Comparison of ENCODE assay signal across 30 cellular contexts in genomic region chr7:46725838-46726237, GRCh38.
DNase-seq lines count a peak whose midpoint lies in the region; ATAC-seq and TF ChIP-seq lines count a peak whose summit lies in the region.
"Had no signal": no experiment of that assay in that cellular context is flagged by ENCODE, and none has a peak within 500 bp of the region (broad histone marks: within the 10 kb centered on the region; RNA-seq: fewer than 3 reads in every experiment).

No MANE protein-coding gene starts in this region.

- H3K9me3 ChIP-seq in mammary epithelial cell (replicated peaks; ENCODE audit: insufficient read depth, low read length) (no peaks in the 10 kb centered on the region), fibroblast of lung (ENCODE audit: control insufficient read depth, insufficient read depth, low read depth, low read length) (no peaks in the 10 kb centered on the region)
- H3K9me3 ChIP-seq: Caco-2, Peyer's patch had no signal

- no peaks in the 10 kb centered on the region for H3K4me1 ChIP-seq in mammary epithelial cell (ENCODE audit: insufficient read depth, low read length)
- no peaks in the 10 kb centered on the region for H3K4me1 ChIP-seq in fibroblast of lung (ENCODE audit: control insufficient read depth, extremely low read depth, insufficient read depth, low read length)
- H3K4me1 ChIP-seq: Caco-2, Peyer's patch, upper lobe of left lung had no signal

- no peaks in the 10 kb centered on the region for H3K36me3 ChIP-seq in mammary epithelial cell (ENCODE audit: insufficient read depth, low read length)
- H3K36me3 ChIP-seq in fibroblast of lung (ENCODE audit: control insufficient read depth, insufficient read depth, low read length) = no peaks in the 10 kb centered on the region
- H3K36me3 ChIP-seq: cardiac muscle cell, Peyer's patch, upper lobe of left lung had no signal

- peak overlapping the region; percentile 73 for H3K27ac Mint-ChIP-seq in MCF 10A (ENCODE audit: low read depth, unreplicated experiment)
- no peak overlapping the region for H3K27ac Mint-ChIP-seq in activated CD8-positive, alpha-beta T cell treated with anti-CD3 and anti-CD28 coated beads, Interleukin-2, amount 10 ng/mL, durations not matched to agents 7 days and 5 days
- H3K27ac Mint-ChIP-seq: activated CD4-positive, alpha-beta T cell treated with anti-CD3 and anti-CD28 coated beads for 36 hours; activated T-helper 2 cell treated with anti-CD3 and anti-CD28 coated beads, Interferon-gamma antibody, Interleukin-2, Interleukin-4, amounts not matched to agents 10 μg/mL and 5 μg/mL and 100 μg/mL, durations not matched to agents 14 hours and 24 hours and 36 hours; CD14-positive monocyte; immature natural killer cell; memory B cell; nephron; stimulated activated memory B cell treated with anti-CD40 and anti-IgM and Interleukin-4, amounts not matched to agents 10 μg/mL and 1 μg/mL and 100 μg/mL, for 72 hours had no signal

- peak; percentile 63 for DNase-seq in MCF 10A (ENCODE audit: unreplicated experiment)
- no peak for DNase-seq in mammary epithelial cell
- peak; percentile 39 for DNase-seq in amniotic epithelial cell (ENCODE audit: low read depth)
- peak; percentile 38 to 42 for DNase-seq in fibroblast of lung (ENCODE audit: low read depth in 2 of 2)
- DNase-seq in NOMO-1 treated with DMSO at 0.1 percent for 48 hours (lab: John Stamatoyannopoulos, UW; ENCODE audit: unreplicated experiment) = no peak
- no peak for DNase-seq in activated CD8-positive, alpha-beta T cell treated with anti-CD3 and anti-CD28 coated beads, Interleukin-2, amount 10 ng/mL, durations not matched to agents 7 days and 5 days
- no peak for DNase-seq in substantia nigra (lab: John Stamatoyannopoulos, UW)
- DNase-seq: activated CD4-positive, alpha-beta T cell treated with anti-CD3 and anti-CD28 coated beads for 36 hours; activated naive CD4-positive, alpha-beta T cell treated with anti-CD3 and anti-CD28 coated beads, Interleukin-2, amount 50 U/mL, for 16 hours; amygdala; Caco-2; DMS79; immature natural killer cell; NCI-H2107; NCI-H345; Peyer's patch; SW 1271; upper lobe of left lung had no signal

- H3K27ac ChIP-seq in mammary epithelial cell (ENCODE audit: insufficient read depth, low read depth, low read length) (no peak overlapping the region), fibroblast of lung (ENCODE audit: insufficient read depth, low read length) (no peak overlapping the region), substantia nigra (ENCODE audit: low read depth, low read length, poor library complexity, severe bottlenecking) (no peak overlapping the region)
- H3K27ac ChIP-seq: 22Rv1, cardiac muscle cell, coronary artery, HL-60, Peyer's patch, skin epidermis, upper lobe of left lung had no signal

- BruUV-seq in MCF 10A (replicated peaks; lab: Mats Ljungman, UMichigan) (no TSS peak), mammary epithelial cell (replicated peaks; lab: Mats Ljungman, UMichigan) (no TSS peak)

- H3K4me1 Mint-ChIP-seq in MCF 10A (ENCODE audit: insufficient read depth, unreplicated experiment) = peaks cover 15% of the 10 kb centered on the region
- H3K4me1 Mint-ChIP-seq in activated CD8-positive, alpha-beta T cell treated with anti-CD3 and anti-CD28 coated beads, Interleukin-2, amount 10 ng/mL, durations not matched to agents 7 days and 5 days (ENCODE audit: low read depth) = no peaks in the 10 kb centered on the region
- H3K4me1 Mint-ChIP-seq: activated CD4-positive, alpha-beta T cell treated with anti-CD3 and anti-CD28 coated beads for 36 hours; CD14-positive monocyte; immature natural killer cell; memory B cell; nephron; stimulated activated memory B cell treated with anti-CD40 and anti-IgM and Interleukin-4, amounts not matched to agents 10 μg/mL and 1 μg/mL and 100 μg/mL, for 72 hours had no signal

- H3K36me3 Mint-ChIP-seq in MCF 10A (ENCODE audit: insufficient read depth, unreplicated experiment) = no peaks in the 10 kb centered on the region
- H3K36me3 Mint-ChIP-seq in activated CD8-positive, alpha-beta T cell treated with anti-CD3 and anti-CD28 coated beads, Interleukin-2, amount 10 ng/mL, durations not matched to agents 7 days and 5 days (ENCODE audit: low read depth) = no peaks in the 10 kb centered on the region
- H3K36me3 Mint-ChIP-seq: CD14-positive monocyte; immature natural killer cell; memory B cell; stimulated activated memory B cell treated with anti-CD40 and anti-IgM and Interleukin-4, amounts not matched to agents 10 μg/mL and 1 μg/mL and 100 μg/mL, for 72 hours had no signal

- in situ Hi-C loops in mammary epithelial cell (cut with MboI; ENCODE audit: low sequenced_read_pairs in 2 of 2) = no loop called here

- TF ChIP-seq CTCF in MCF 10A (IDR thresholded peaks at IDR 0.05; ENCODE audit: unreplicated experiment) = no peak
- TF ChIP-seq CTCF in mammary epithelial cell (conservative IDR thresholded peaks at IDR 0.05 in 1 of 2, IDR thresholded peaks at IDR 0.05 in 1 of 2; ENCODE audit: extremely low read depth in 1 of 2, insufficient read depth in 1 of 2, low read depth in 1 of 2, low read length in 2 of 2) = no peak
- no peak for TF ChIP-seq CTCF in fibroblast of lung (conservative IDR thresholded peaks at IDR 0.05 in 1 of 2, IDR thresholded peaks at IDR 0.05 in 1 of 2; ENCODE audit: low read depth in 1 of 2, low read length in 2 of 2)

- dilution Hi-C loops in mammary epithelial cell (cut with HindIII; ENCODE audit: low sequenced_read_pairs) = no loop called here

- no peak overlapping the region for H3K4me2 ChIP-seq in mammary epithelial cell (ENCODE audit: insufficient read depth, low read depth, low read length)
- H3K4me2 ChIP-seq in fibroblast of lung (ENCODE audit: extremely low read depth, insufficient read depth, low read length) = no peak overlapping the region

- H3K4me3 Mint-ChIP-seq in MCF 10A (ENCODE audit: unreplicated experiment) = no peak overlapping the region
- no peak overlapping the region for H3K4me3 Mint-ChIP-seq in activated CD8-positive, alpha-beta T cell treated with anti-CD3 and anti-CD28 coated beads, Interleukin-2, amount 10 ng/mL, durations not matched to agents 7 days and 5 days
- H3K4me3 Mint-ChIP-seq: activated CD4-positive, alpha-beta T cell treated with anti-CD3 and anti-CD28 coated beads for 36 hours; CD14-positive monocyte; immature natural killer cell; memory B cell; nephron; stimulated activated memory B cell treated with anti-CD40 and anti-IgM and Interleukin-4, amounts not matched to agents 10 μg/mL and 1 μg/mL and 100 μg/mL, for 72 hours had no signal

- H3K27me3 ChIP-seq in mammary epithelial cell (ENCODE audit: insufficient read depth, low read length) (no peaks in the 10 kb centered on the region), fibroblast of lung (ENCODE audit: control insufficient read depth, insufficient read depth, low read length) (no peaks in the 10 kb centered on the region)
- H3K27me3 ChIP-seq: cardiac muscle cell, Peyer's patch, upper lobe of left lung had no signal

- intact Hi-C loops in MCF 10A (cut with micrococcal nuclease) (no loop called here), mammary epithelial cell (cut with micrococcal nuclease) (no loop called here)

- H3K79me2 ChIP-seq in mammary epithelial cell (ENCODE audit: insufficient read depth, low read length) = no peaks in the 10 kb centered on the region
- no peaks in the 10 kb centered on the region for H3K79me2 ChIP-seq in fibroblast of lung (ENCODE audit: control insufficient read depth, insufficient read depth, low read length)

- H4K20me1 ChIP-seq in mammary epithelial cell (ENCODE audit: insufficient read depth, low read length) (no peaks in the 10 kb centered on the region), fibroblast of lung (ENCODE audit: control insufficient read depth, extremely low read depth, insufficient read depth, low read length) (no peaks in the 10 kb centered on the region)

- peaks cover 22% of the 10 kb centered on the region for H3K9me3 Mint-ChIP-seq in MCF 10A (ENCODE audit: unreplicated experiment)
- H3K9me3 Mint-ChIP-seq in activated CD8-positive, alpha-beta T cell treated with anti-CD3 and anti-CD28 coated beads, Interleukin-2, amount 10 ng/mL, durations not matched to agents 7 days and 5 days (ENCODE audit: insufficient read depth) = no peaks in the 10 kb centered on the region

- H3K27me3 Mint-ChIP-seq in MCF 10A (ENCODE audit: insufficient read depth, unreplicated experiment) = no peaks in the 10 kb centered on the region
- H3K27me3 Mint-ChIP-seq in activated CD8-positive, alpha-beta T cell treated with anti-CD3 and anti-CD28 coated beads, Interleukin-2, amount 10 ng/mL, durations not matched to agents 7 days and 5 days (ENCODE audit: low read depth) = no peaks in the 10 kb centered on the region
- H3K27me3 Mint-ChIP-seq: activated CD4-positive, alpha-beta T cell treated with anti-CD3 and anti-CD28 coated beads for 36 hours; memory B cell; stimulated activated memory B cell treated with anti-CD40 and anti-IgM and Interleukin-4, amounts not matched to agents 10 μg/mL and 1 μg/mL and 100 μg/mL, for 72 hours had no signal

- H3K4me3 ChIP-seq in mammary epithelial cell (replicated peaks in 1 of 3; ENCODE audit: insufficient read depth in 1 of 3, low read depth in 2 of 3, low read length in 3 of 3) (no peak overlapping the region), fibroblast of lung (replicated peaks in 1 of 4; ENCODE audit: control extremely low read depth in 1 of 4, insufficient read depth in 1 of 4, low read depth in 3 of 4, low read length in 4 of 4) (no peak overlapping the region)
- H3K4me3 ChIP-seq: cardiac muscle cell, coronary artery, Peyer's patch, skin epidermis, upper lobe of left lung had no signal

- ATAC-seq in activated CD8-positive, alpha-beta T cell treated with anti-CD3 and anti-CD28 coated beads, Interleukin-2, amount 10 ng/mL, durations not matched to agents 7 days and 5 days = no peak
- ATAC-seq in HG02623 (IDR thresholded peaks at IDR 0.05; ENCODE audit: unreplicated experiment) = no peak
- ATAC-seq: activated CD4-positive, alpha-beta T cell treated with anti-CD3 and anti-CD28 coated beads for 36 hours; esophagus mucosa; stimulated activated memory B cell treated with anti-CD40 and anti-IgM and Interleukin-4, amounts not matched to agents 10 μg/mL and 1 μg/mL and 100 μg/mL, for 72 hours had no signal

- H2AFZ ChIP-seq in mammary epithelial cell (ENCODE audit: low read depth, low read length) = no peak overlapping the region
- H2AFZ ChIP-seq in fibroblast of lung (ENCODE audit: low read length) = no peak overlapping the region

- CTCF ChIA-PET in MCF 10A (lab: Yijun Ruan, JAX) (no interaction called here), mammary epithelial cell (lab: Charles Lee; ENCODE audit: low non-redundant PET) (no interaction called here)
- CTCF ChIA-PET in activated CD8-positive, alpha-beta T cell treated with anti-CD3 and anti-CD28 coated beads, Interleukin-2, amount 10 ng/mL, durations not matched to agents 7 days and 5 days (lab: Charles Lee) = interaction anchor here (0.5 kb wide), 1 partner anchor 1760 kb away, joined by 3 read pairs; no protein-coding TSS in a partner anchor

- H3K9ac ChIP-seq in mammary epithelial cell (ENCODE audit: insufficient read depth, low read length) = no peak overlapping the region
- no peak overlapping the region for H3K9ac ChIP-seq in fibroblast of lung (ENCODE audit: insufficient read depth, low read length)

- POLR2A ChIA-PET in MCF 10A (lab: Yijun Ruan, JAX) = interaction anchor here (0.6 to 1.0 kb wide), 3 partner anchors 11 to 382 kb away, joined by 3 to 5 read pairs (median 3); no protein-coding TSS in a partner anchor
- POLR2A ChIA-PET in activated CD8-positive, alpha-beta T cell treated with anti-CD3 and anti-CD28 coated beads, Interleukin-2, amount 10 ng/mL, durations not matched to agents 7 days and 5 days (lab: Charles Lee) = no interaction called here

Comparison
In these comparisons a context has a peak if more than half of its experiments do, and no peak if none do; other contexts are left out.
1. DNase-seq: peak in MCF 10A (single experiment), amniotic epithelial cell (single experiment) and fibroblast of lung (2 of 2); none in mammary epithelial cell (single experiment), NOMO-1 treated with DMSO at 0.1 percent for 48 hours (single experiment), activated CD8-positive, alpha-beta T cell treated with anti-CD3 and anti-CD28 coated beads, Interleukin-2, amount 10 ng/mL, durations not matched to agents 7 days and 5 days (single experiment) and substantia nigra (0 of 49).